17 cellular contexts compared by ENCODE assay signal in the genomic region with DNA sequence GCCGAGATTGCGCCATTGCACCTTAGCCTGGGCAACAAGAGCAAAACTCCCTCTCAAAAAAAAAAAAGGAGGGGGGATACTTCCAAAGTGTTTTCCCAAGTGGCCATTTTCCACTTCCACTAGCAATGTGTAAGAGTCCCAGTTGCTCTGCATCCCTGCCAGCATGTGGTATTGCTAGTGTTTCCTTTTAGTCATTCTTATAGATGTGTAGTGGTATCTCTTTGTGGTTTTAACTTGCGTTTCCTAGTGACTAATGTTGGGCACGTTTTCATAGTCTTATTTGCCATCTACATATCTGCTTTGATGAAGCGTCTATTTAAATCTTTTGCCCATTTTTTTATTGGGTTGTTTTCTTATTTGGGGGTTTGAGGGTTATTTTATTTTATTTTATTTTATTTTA. TPM values are rescaled to one million over a fixed set of nuclear protein-coding genes. Genes with fewer than 3 reads are reported as not detected.
DNase-seq lines count a peak whose midpoint lies in the region; ATAC-seq lines count a peak whose summit lies in the region.
"Had no signal": no experiment of that assay in that cellular context is flagged by ENCODE, and none has a peak within 500 bp of the region (broad histone marks: within the 10 kb centered on the region; RNA-seq: fewer than 3 reads in every experiment).

No MANE protein-coding gene starts in this region.

- no peaks in the 10 kb centered on the region for H3K36me3 Mint-ChIP-seq in activated CD4-positive, alpha-beta T cell treated with anti-CD3 and anti-CD28 coated beads for 36 hours (ENCODE audit: low read depth)
- H3K36me3 Mint-ChIP-seq in activated CD8-positive, alpha-beta T cell treated with anti-CD3 and anti-CD28 coated beads, Interleukin-2, amount 10 ng/mL, durations not matched to agents 7 days and 5 days (ENCODE audit: low read depth), result no peaks in the 10 kb centered on the region
- H3K36me3 Mint-ChIP-seq in naive thymus-derived CD4-positive, alpha-beta T cell, result no peaks in the 10 kb centered on the region
- H3K36me3 Mint-ChIP-seq: mesothelial cell of epicardium had no signal

- no peak overlapping the region for H3K4me3 Mint-ChIP-seq in activated CD4-positive, alpha-beta T cell treated with anti-CD3 and anti-CD28 coated beads for 36 hours
- no peak overlapping the region for H3K4me3 Mint-ChIP-seq in activated CD8-positive, alpha-beta T cell treated with anti-CD3 and anti-CD28 coated beads, Interleukin-2, amount 10 ng/mL, durations not matched to agents 7 days and 5 days
- no peak overlapping the region for H3K4me3 Mint-ChIP-seq in naive thymus-derived CD4-positive, alpha-beta T cell
- H3K4me3 Mint-ChIP-seq: mesothelial cell of epicardium had no signal

- CTCF ChIA-PET in activated CD4-positive, alpha-beta T cell treated with anti-CD3 and anti-CD28 coated beads for 36 hours (lab: Charles Lee), result interaction anchor here (0.8 kb wide), 1 partner anchor 67 kb away, joined by 3 read pairs; no protein-coding TSS in a partner anchor
- CTCF ChIA-PET in activated CD8-positive, alpha-beta T cell treated with anti-CD3 and anti-CD28 coated beads, Interleukin-2, amount 10 ng/mL, durations not matched to agents 7 days and 5 days (lab: Charles Lee), result no interaction called here
- CTCF ChIA-PET in naive thymus-derived CD4-positive, alpha-beta T cell (lab: Charles Lee), result no interaction called here

- no peaks in the 10 kb centered on the region for H3K9me3 ChIP-seq in naive thymus-derived CD4-positive, alpha-beta T cell (ENCODE audit: control insufficient read depth in 2 of 3, low read length in 3 of 3)
- H3K9me3 ChIP-seq: transverse colon had no signal

- no peaks in the 10 kb centered on the region for H3K36me3 ChIP-seq in naive thymus-derived CD4-positive, alpha-beta T cell (ENCODE audit: control insufficient read depth in 2 of 3, insufficient read depth in 3 of 3, low read length in 3 of 3)
- H3K36me3 ChIP-seq: transverse colon had no signal

- H3K27ac ChIP-seq in naive thymus-derived CD4-positive, alpha-beta T cell (ENCODE audit: low read depth, low read length), result no peak overlapping the region
- H3K27ac ChIP-seq: parathyroid adenoma, transverse colon had no signal

- H3K27me3 Mint-ChIP-seq in activated CD4-positive, alpha-beta T cell treated with anti-CD3 and anti-CD28 coated beads for 36 hours, result peaks cover 24% of the 10 kb centered on the region
- H3K27me3 Mint-ChIP-seq in activated CD8-positive, alpha-beta T cell treated with anti-CD3 and anti-CD28 coated beads, Interleukin-2, amount 10 ng/mL, durations not matched to agents 7 days and 5 days (ENCODE audit: low read depth), result peaks cover 28% of the 10 kb centered on the region
- H3K27me3 Mint-ChIP-seq in naive thymus-derived CD4-positive, alpha-beta T cell, result peaks cover 0 to 35% (median 0%) of the 10 kb centered on the region in 5 donors

- H3K4me1 ChIP-seq in naive thymus-derived CD4-positive, alpha-beta T cell (ENCODE audit: control insufficient read depth in 2 of 2, insufficient read depth in 2 of 2, low read length in 2 of 2), result no peaks in the 10 kb centered on the region
- H3K4me1 ChIP-seq: parathyroid adenoma had no signal

- peaks cover 8% of the 10 kb centered on the region for H3K4me1 Mint-ChIP-seq in activated CD4-positive, alpha-beta T cell treated with anti-CD3 and anti-CD28 coated beads for 36 hours
- peaks cover 9% of the 10 kb centered on the region for H3K4me1 Mint-ChIP-seq in activated CD8-positive, alpha-beta T cell treated with anti-CD3 and anti-CD28 coated beads, Interleukin-2, amount 10 ng/mL, durations not matched to agents 7 days and 5 days (ENCODE audit: low read depth)
- H3K4me1 Mint-ChIP-seq in naive thymus-derived CD4-positive, alpha-beta T cell, result peaks cover 0 to 4% (median 2%) of the 10 kb centered on the region in 7 donors
- H3K4me1 Mint-ChIP-seq: mesothelial cell of epicardium had no signal

- ATAC-seq in activated CD4-positive, alpha-beta T cell treated with anti-CD3 and anti-CD28 coated beads for 36 hours, result peak; percentile 96
- peak; percentile 71 for ATAC-seq in activated CD8-positive, alpha-beta T cell treated with anti-CD3 and anti-CD28 coated beads, Interleukin-2, amount 10 ng/mL, durations not matched to agents 7 days and 5 days
- no peak for ATAC-seq in naive thymus-derived CD4-positive, alpha-beta T cell
- no peak for ATAC-seq in HG03354 (IDR thresholded peaks at IDR 0.05; ENCODE audit: poor library complexity, severe bottlenecking, unreplicated experiment)
- ATAC-seq: esophagus mucosa had no signal

- H3K9me3 Mint-ChIP-seq in activated CD4-positive, alpha-beta T cell treated with anti-CD3 and anti-CD28 coated beads for 36 hours (ENCODE audit: low read depth), result peaks cover under 1% of the 10 kb centered on the region
- no peaks in the 10 kb centered on the region for H3K9me3 Mint-ChIP-seq in activated CD8-positive, alpha-beta T cell treated with anti-CD3 and anti-CD28 coated beads, Interleukin-2, amount 10 ng/mL, durations not matched to agents 7 days and 5 days (ENCODE audit: insufficient read depth)
- H3K9me3 Mint-ChIP-seq in naive thymus-derived CD4-positive, alpha-beta T cell, result peaks cover 0 to under 1% (median 0%) of the 10 kb centered on the region in 11 donors
- H3K9me3 Mint-ChIP-seq: mesothelial cell of epicardium had no signal

- DNase-seq in activated CD4-positive, alpha-beta T cell treated with anti-CD3 and anti-CD28 coated beads for 36 hours, result peak; percentile 46
- no peak for DNase-seq in activated CD4-positive, alpha-beta T cell treated with anti-CD3 and anti-CD28 coated beads, Interleukin-2, amount 50 U/mL, for 4 hours
- DNase-seq in M059J (ENCODE audit: low read depth) (peak; percentile 51), iris pigment epithelial cell (ENCODE audit: low read depth) (peak; percentile 34), NCI-H1930 (lab: John Stamatoyannopoulos, UW) (no peak)
- no peak for DNase-seq in activated CD8-positive, alpha-beta T cell treated with anti-CD3 and anti-CD28 coated beads, Interleukin-2, amount 10 ng/mL, durations not matched to agents 7 days and 5 days
- DNase-seq in naive thymus-derived CD4-positive, alpha-beta T cell, result no peak
- DNase-seq: activated CD4-positive, alpha-beta T cell treated with anti-CD3 and anti-CD28 coated beads for 4 hours; activated naive CD4-positive, alpha-beta T cell treated with anti-CD3 and anti-CD28 coated beads, Interleukin-2, amount 50 U/mL, for 16 hours; Calu3; NCI-H2029; transverse colon had no signal

- H3K27me3 ChIP-seq in naive thymus-derived CD4-positive, alpha-beta T cell (ENCODE audit: control insufficient read depth in 2 of 2, insufficient read depth in 2 of 2, low read length in 2 of 2), result no peaks in the 10 kb centered on the region
- H3K27me3 ChIP-seq: transverse colon had no signal

- no peak overlapping the region for H3K27ac Mint-ChIP-seq in activated CD4-positive, alpha-beta T cell treated with anti-CD3 and anti-CD28 coated beads for 36 hours
- no peak overlapping the region for H3K27ac Mint-ChIP-seq in activated CD8-positive, alpha-beta T cell treated with anti-CD3 and anti-CD28 coated beads, Interleukin-2, amount 10 ng/mL, durations not matched to agents 7 days and 5 days
- no peak overlapping the region for H3K27ac Mint-ChIP-seq in naive thymus-derived CD4-positive, alpha-beta T cell
- H3K27ac Mint-ChIP-seq: mesothelial cell of epicardium had no signal

- intact Hi-C loops in activated CD4-positive, alpha-beta T cell treated with anti-CD3 and anti-CD28 coated beads for 36 hours (cut with DNase I, micrococcal nuclease), result loop anchor here (1.0 to 2.0 kb wide), 4 partner anchors 19 to 46 kb away; no protein-coding TSS in a partner anchor
- intact Hi-C loops in naive thymus-derived CD4-positive, alpha-beta T cell (cut with micrococcal nuclease), result no loop called here

- POLR2A ChIA-PET in activated CD4-positive, alpha-beta T cell treated with anti-CD3 and anti-CD28 coated beads for 36 hours (lab: Charles Lee), result interaction anchor here (0.7 kb wide), 1 partner anchor 262 kb away, joined by 3 read pairs; no protein-coding TSS in a partner anchor
- POLR2A ChIA-PET in activated CD8-positive, alpha-beta T cell treated with anti-CD3 and anti-CD28 coated beads, Interleukin-2, amount 10 ng/mL, durations not matched to agents 7 days and 5 days (lab: Charles Lee), result no interaction called here
- POLR2A ChIA-PET in naive thymus-derived CD4-positive, alpha-beta T cell (lab: Charles Lee), result interaction anchor here (0.7 kb wide), 1 partner anchor 250 kb away, joined by 3 read pairs; no protein-coding TSS in a partner anchor

- no peak overlapping the region for H3K4me3 ChIP-seq in naive thymus-derived CD4-positive, alpha-beta T cell (ENCODE audit: low read length)
- H3K4me3 ChIP-seq: transverse colon had no signal

RNA-seq across cellular contexts. Expression of gene INAVA, which starts 31.1 kb away (rescaled TPM):
- total RNA-seq in activated CD4-positive, alpha-beta T cell treated with anti-CD3 and anti-CD28 coated beads for 36 hours, result not detected
- total RNA-seq in M059J (2014; rRNA removed; shearing (Covaris generic)), result 2.8 and 4.9 TPM in 2 replicates
- total RNA-seq in activated CD8-positive, alpha-beta T cell treated with anti-CD3 and anti-CD28 coated beads, Interleukin-2, amount 10 ng/mL, durations not matched to agents 7 days and 5 days, result under 1 TPM; 0.42 to 0.57 TPM
- under 1 TPM in 1 of 5 experiments, not detected in 4; 0.51 TPM for total RNA-seq in naive thymus-derived CD4-positive, alpha-beta T cell
- polyA plus RNA-seq in naive thymus-derived CD4-positive, alpha-beta T cell, result not detected

RNA-seq across cellular contexts. Expression of gene GPR25, which starts 53.0 kb away (rescaled TPM):
- total RNA-seq in activated CD4-positive, alpha-beta T cell treated with anti-CD3 and anti-CD28 coated beads for 36 hours, result not detected
- not detected in 2 replicates for total RNA-seq in M059J (2014; rRNA removed; shearing (Covaris generic))
- total RNA-seq in activated CD8-positive, alpha-beta T cell treated with anti-CD3 and anti-CD28 coated beads, Interleukin-2, amount 10 ng/mL, durations not matched to agents 7 days and 5 days, result under 1 TPM; 0.39 to 0.82 TPM
- total RNA-seq in naive thymus-derived CD4-positive, alpha-beta T cell, result 1 to 10 TPM in 2 of 5 experiments, under 1 TPM in 2, not detected in 1; 0.48 to 1.3 (median 0.95) TPM
- polyA plus RNA-seq in naive thymus-derived CD4-positive, alpha-beta T cell, result 1 to 10 TPM in 1 of 2 donors, under 1 TPM in 1; 0.66 to 1.8 TPM
- total RNA-seq: A673, Calu3 had no signal

Comparison
In these comparisons a context has a peak if more than half of its experiments do, and no peak if none do; other contexts are left out.
1. DNase-seq: peak in activated CD4-positive, alpha-beta T cell treated with anti-CD3 and anti-CD28 coated beads for 36 hours (single experiment), M059J (single experiment) and iris pigment epithelial cell (single experiment); none in activated CD4-positive, alpha-beta T cell treated with anti-CD3 and anti-CD28 coated beads, Interleukin-2, amount 50 U/mL, for 4 hours (0 of 2), activated CD8-positive, alpha-beta T cell treated with anti-CD3 and anti-CD28 coated beads, Interleukin-2, amount 10 ng/mL, durations not matched to agents 7 days and 5 days (single experiment), NCI-H1930 (0 of 2) and naive thymus-derived CD4-positive, alpha-beta T cell (0 of 9).
2. ATAC-seq: peak in activated CD4-positive, alpha-beta T cell treated with anti-CD3 and anti-CD28 coated beads for 36 hours (single experiment) and activated CD8-positive, alpha-beta T cell treated with anti-CD3 and anti-CD28 coated beads, Interleukin-2, amount 10 ng/mL, durations not matched to agents 7 days and 5 days (single experiment); none in naive thymus-derived CD4-positive, alpha-beta T cell (single experiment) and HG03354 (single experiment).
3. intact Hi-C loops: an anchor here in activated CD4-positive, alpha-beta T cell treated with anti-CD3 and anti-CD28 coated beads for 36 hours (1.0 to 2.0 kb wide); none called in naive thymus-derived CD4-positive, alpha-beta T cell.